1 cellular context compared by ENCODE assay signal in the genomic region with DNA sequence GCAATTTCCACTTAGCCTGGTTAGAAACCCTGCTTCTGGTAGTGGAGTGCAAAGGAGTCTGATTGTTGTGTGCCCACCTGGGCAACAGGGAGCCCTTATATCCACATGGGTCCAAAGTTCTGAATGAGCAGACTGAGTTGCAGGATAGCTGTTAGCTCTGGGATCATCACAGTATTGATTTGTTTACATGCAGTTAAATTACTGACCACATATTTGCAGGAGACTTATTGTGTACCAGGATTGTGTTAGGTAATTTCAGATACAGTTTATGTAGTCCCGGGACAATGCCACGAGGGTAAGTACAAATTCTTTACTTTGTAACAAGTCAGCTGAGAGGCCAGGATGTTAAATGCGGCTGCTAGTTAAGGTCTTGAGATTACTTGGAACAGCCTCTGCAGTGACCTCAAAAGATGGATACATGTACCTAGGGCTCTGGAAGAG.
A peak's percentile ranks its signal among the peaks of the same experiment; 100 is the strongest.
TF ChIP-seq lines count a peak whose summit lies in the region.

No MANE protein-coding gene starts in this region.

TF ChIP-seq in HepG2, 621 proteins besides CTCF, POLR2A, EP300 and RAD21 (continued from another document and continues in another):
- TF ChIP-seq, protein P1, sequence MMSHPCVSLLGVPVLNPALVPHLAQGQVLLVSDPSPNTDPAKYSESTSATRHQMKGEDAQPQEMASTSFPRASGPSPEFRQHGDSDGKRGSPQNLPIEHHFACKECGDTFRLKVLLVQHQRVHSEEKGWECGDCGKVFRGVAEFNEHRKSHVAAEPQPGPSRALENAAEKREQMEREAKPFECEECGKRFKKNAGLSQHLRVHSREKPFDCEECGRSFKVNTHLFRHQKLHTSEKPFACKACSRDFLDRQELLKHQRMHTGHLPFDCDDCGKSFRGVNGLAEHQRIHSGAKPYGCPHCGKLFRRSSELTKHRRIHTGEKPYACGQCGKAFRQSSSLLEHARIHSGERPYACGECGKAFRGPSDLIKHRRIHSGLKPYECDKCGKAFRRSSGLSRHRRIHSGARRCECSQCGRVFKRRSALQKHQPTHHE (CRISPR knock-in tag; IDR thresholded peaks at IDR 0.05; ENCODE audit: borderline replicate concordance) = no peak
- TF ChIP-seq, protein P2, sequence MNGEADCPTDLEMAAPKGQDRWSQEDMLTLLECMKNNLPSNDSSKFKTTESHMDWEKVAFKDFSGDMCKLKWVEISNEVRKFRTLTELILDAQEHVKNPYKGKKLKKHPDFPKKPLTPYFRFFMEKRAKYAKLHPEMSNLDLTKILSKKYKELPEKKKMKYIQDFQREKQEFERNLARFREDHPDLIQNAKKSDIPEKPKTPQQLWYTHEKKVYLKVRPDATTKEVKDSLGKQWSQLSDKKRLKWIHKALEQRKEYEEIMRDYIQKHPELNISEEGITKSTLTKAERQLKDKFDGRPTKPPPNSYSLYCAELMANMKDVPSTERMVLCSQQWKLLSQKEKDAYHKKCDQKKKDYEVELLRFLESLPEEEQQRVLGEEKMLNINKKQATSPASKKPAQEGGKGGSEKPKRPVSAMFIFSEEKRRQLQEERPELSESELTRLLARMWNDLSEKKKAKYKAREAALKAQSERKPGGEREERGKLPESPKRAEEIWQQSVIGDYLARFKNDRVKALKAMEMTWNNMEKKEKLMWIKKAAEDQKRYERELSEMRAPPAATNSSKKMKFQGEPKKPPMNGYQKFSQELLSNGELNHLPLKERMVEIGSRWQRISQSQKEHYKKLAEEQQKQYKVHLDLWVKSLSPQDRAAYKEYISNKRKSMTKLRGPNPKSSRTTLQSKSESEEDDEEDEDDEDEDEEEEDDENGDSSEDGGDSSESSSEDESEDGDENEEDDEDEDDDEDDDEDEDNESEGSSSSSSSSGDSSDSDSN (CRISPR knock-in tag; IDR thresholded peaks at IDR 0.05) = no peak
- TF ChIP-seq KAT7 (CRISPR knock-in tag; IDR thresholded peaks at IDR 0.05; ENCODE audit: borderline replicate concordance) (no peak), SCMH1 (CRISPR knock-in tag; IDR thresholded peaks at IDR 0.05; ENCODE audit: borderline replicate concordance) (no peak), KDM5B (CRISPR knock-in tag; IDR thresholded peaks at IDR 0.05; ENCODE audit: borderline replicate concordance) (no peak), ZNF572 (CRISPR knock-in tag; IDR thresholded peaks at IDR 0.05) (no peak), SNAPC5 (CRISPR knock-in tag; IDR thresholded peaks at IDR 0.05; ENCODE audit: borderline replicate concordance) (no peak), MIER2 (CRISPR knock-in tag; IDR thresholded peaks at IDR 0.05) (peak; percentile 72; the same call in 1 of the 2 replicates), ZNF460 (CRISPR knock-in tag; IDR thresholded peaks at IDR 0.05; ENCODE audit: borderline replicate concordance) (no peak), ZNF615 (CRISPR knock-in tag; IDR thresholded peaks at IDR 0.05; ENCODE audit: borderline replicate concordance) (peak; percentile 86; the same call in 1 of the 2 replicates), YEATS4 (CRISPR knock-in tag; IDR thresholded peaks at IDR 0.05; ENCODE audit: borderline replicate concordance) (0 out of 2 replicates have a peak, but pooled peaks have one; percentile 29), MNT (IDR thresholded peaks at IDR 0.05) (no peak; the same call in 1 of the 2 replicates), ZNF652 (CRISPR knock-in tag; IDR thresholded peaks at IDR 0.05; ENCODE audit: borderline replicate concordance, low read depth) (no peak; the same call in 1 of the 2 replicates), MLXIP (CRISPR knock-in tag; IDR thresholded peaks at IDR 0.05; ENCODE audit: borderline replicate concordance) (no peak), YEATS2 (CRISPR knock-in tag; IDR thresholded peaks at IDR 0.05; ENCODE audit: borderline replicate concordance) (no peak), SOX5 (CRISPR knock-in tag; IDR thresholded peaks at IDR 0.05; ENCODE audit: borderline replicate concordance) (peak; percentile 97), MEF2D (CRISPR knock-in tag; IDR thresholded peaks at IDR 0.05) (peak; percentile 60; the same call in 1 of the 2 replicates), CHD2 (IDR thresholded peaks at IDR 0.05; ENCODE audit: low read depth, low read length) (no peak), ZNF230 (CRISPR knock-in tag; IDR thresholded peaks at IDR 0.05) (no peak), KLF6 (CRISPR knock-in tag; IDR thresholded peaks at IDR 0.05) (peak; percentile 63; the same call in 1 of the 2 replicates), ZNF224 (CRISPR knock-in tag; IDR thresholded peaks at IDR 0.05) (no peak), U2AF2 (IDR thresholded peaks at IDR 0.05; ENCODE audit: low read depth, low read length) (no peak), ERF (CRISPR knock-in tag; IDR thresholded peaks at IDR 0.05) (peak; percentile 88), ZNF441 (CRISPR knock-in tag; IDR thresholded peaks at IDR 0.05; ENCODE audit: borderline replicate concordance) (0 out of 2 replicates have a peak, but pooled peaks have one; percentile 40), PAX8 (CRISPR knock-in tag; IDR thresholded peaks at IDR 0.05; ENCODE audit: borderline replicate concordance) (no peak), ZNF646 (CRISPR knock-in tag; IDR thresholded peaks at IDR 0.05) (peak; percentile 62; the same call in 1 of the 2 replicates), GABPA (IDR thresholded peaks at IDR 0.05; ENCODE audit: low read depth, low read length) (no peak), GABPA (CRISPR knock-in tag; IDR thresholded peaks at IDR 0.05; ENCODE audit: low read depth) (no peak), ZFP41 (CRISPR knock-in tag; IDR thresholded peaks at IDR 0.05; ENCODE audit: borderline replicate concordance) (no peak), REPIN1 (CRISPR knock-in tag; IDR thresholded peaks at IDR 0.05; ENCODE audit: borderline replicate concordance, low read depth) (peak; percentile 63; the same call in 1 of the 2 replicates), TEAD3 (CRISPR knock-in tag; optimal IDR thresholded peaks at IDR 0.05; ENCODE audit: borderline replicate concordance) (peak; percentile 77), CBFB (CRISPR knock-in tag; IDR thresholded peaks at IDR 0.05) (peak; percentile 100), ZMYM3 (CRISPR knock-in tag; IDR thresholded peaks at IDR 0.05) (no peak), ZNF790 (CRISPR knock-in tag; IDR thresholded peaks at IDR 0.05; ENCODE audit: borderline replicate concordance) (peak; percentile 86; the same call in 1 of the 2 replicates)
- TF ChIP-seq, protein P3, sequence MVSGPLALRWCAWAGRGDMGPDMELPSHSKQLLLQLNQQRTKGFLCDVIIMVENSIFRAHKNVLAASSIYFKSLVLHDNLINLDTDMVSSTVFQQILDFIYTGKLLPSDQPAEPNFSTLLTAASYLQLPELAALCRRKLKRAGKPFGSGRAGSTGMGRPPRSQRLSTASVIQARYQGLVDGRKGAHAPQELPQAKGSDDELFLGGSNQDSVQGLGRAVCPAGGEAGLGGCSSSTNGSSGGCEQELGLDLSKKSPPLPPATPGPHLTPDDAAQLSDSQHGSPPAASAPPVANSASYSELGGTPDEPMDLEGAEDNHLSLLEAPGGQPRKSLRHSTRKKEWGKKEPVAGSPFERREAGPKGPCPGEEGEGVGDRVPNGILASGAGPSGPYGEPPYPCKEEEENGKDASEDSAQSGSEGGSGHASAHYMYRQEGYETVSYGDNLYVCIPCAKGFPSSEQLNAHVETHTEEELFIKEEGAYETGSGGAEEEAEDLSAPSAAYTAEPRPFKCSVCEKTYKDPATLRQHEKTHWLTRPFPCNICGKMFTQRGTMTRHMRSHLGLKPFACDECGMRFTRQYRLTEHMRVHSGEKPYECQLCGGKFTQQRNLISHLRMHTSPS (CRISPR knock-in tag; IDR thresholded peaks at IDR 0.05; ENCODE audit: low read depth) = peak; percentile 50; the same call in 1 of the 2 replicates
- TF ChIP-seq, protein P4, sequence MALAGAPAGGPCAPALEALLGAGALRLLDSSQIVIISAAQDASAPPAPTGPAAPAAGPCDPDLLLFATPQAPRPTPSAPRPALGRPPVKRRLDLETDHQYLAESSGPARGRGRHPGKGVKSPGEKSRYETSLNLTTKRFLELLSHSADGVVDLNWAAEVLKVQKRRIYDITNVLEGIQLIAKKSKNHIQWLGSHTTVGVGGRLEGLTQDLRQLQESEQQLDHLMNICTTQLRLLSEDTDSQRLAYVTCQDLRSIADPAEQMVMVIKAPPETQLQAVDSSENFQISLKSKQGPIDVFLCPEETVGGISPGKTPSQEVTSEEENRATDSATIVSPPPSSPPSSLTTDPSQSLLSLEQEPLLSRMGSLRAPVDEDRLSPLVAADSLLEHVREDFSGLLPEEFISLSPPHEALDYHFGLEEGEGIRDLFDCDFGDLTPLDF (CRISPR knock-in tag; IDR thresholded peaks at IDR 0.05) = no peak
- TF ChIP-seq, protein P5, sequence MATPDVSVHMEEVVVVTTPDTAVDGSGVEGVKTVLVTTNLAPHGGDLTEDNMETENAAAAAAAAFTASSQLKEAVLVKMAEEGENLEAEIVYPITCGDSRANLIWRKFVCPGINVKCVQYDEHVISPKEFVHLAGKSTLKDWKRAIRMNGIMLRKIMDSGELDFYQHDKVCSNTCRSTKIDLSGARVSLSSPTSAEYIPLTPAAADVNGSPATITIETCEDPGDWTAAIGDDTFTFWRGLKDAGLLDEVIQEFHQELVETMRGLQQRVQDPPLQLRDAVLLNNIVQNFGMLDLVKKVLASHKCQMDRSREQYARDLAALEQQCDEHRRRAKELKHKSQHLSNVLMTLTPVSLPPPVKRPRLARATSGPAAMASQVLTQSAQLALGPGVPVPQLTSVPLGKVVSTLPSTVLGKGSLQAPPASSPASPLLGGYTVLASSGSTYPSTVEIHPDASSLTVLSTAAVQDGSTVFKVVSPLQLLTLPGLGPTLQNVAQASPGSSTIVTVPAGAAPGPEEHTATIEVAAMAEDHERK (CRISPR knock-in tag; IDR thresholded peaks at IDR 0.05; ENCODE audit: low read depth) = no peak
